8 cellular contexts compared by ENCODE assay signal in genomic region chr10:23040002-23040401, GRCh38.
"Had no signal": no experiment of that assay in that cellular context is flagged by ENCODE, and none has a peak within 500 bp of the region (broad histone marks: within the 10 kb centered on the region; RNA-seq: fewer than 3 reads in every experiment).

No MANE protein-coding gene starts in this region.

- FAIRE-seq: G401.6, GM12878, GM12891, GM12892, GM18507, GM19239 had no signal

- ATAC-seq: GM12878 had no signal

- H3K4me3 ChIP-seq: GM12878 had no signal

- DNase-seq: GDM1, GF-D8 had no signal
